ENCODE assay signal across 8 cellular contexts in the genomic region with DNA sequence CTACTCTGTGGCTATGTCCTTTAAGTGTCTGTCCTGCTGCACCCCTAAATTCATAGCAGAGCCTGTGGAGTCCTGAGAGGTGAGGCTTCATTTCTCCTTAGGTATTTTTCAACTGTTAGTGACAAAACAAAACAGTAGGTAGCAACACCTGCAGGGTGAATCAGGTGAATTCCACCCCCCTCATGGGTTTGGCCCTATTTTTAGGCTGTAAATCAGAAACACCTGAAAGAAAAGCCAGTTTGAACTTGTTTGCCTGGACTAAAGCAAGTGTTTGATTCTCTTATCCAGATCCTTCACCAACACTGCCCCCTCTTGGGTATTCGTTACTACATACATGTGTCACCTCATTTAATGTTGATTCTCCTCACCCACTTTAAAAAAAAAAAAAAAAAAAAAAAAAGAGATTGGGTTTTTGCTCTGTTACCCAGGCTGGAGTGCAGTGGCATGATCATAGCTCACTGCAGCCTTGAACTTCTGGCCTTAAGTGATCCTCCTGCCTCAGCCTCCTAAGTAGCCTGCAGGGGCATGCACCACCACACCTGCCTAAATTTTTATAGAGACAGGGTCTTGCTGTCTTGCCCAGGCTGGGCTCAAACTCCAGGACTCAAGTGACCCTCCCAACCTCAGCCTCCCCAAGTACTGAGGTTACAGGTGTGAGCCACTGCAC. TPM values are rescaled to one million over a fixed set of nuclear protein-coding genes. Genes with fewer than 3 reads are reported as not detected.
DNase-seq lines count a peak whose midpoint lies in the region; ATAC-seq, FAIRE-seq and TF ChIP-seq lines count a peak whose summit lies in the region.

No MANE protein-coding gene starts in this region.

- POLR2A ChIA-PET in BJ (lab: Charles Lee): no interaction called here

- H3K4me1 ChIP-seq in NT2/D1 (ENCODE audit: insufficient read depth, insufficient read length): no peaks in the 10 kb centered on the region

- peak; percentile 55 for TF ChIP-seq CTCF in BJ (IDR thresholded peaks at IDR 0.05; ENCODE audit: insufficient read depth, low read depth, low read length)

- DNase-seq in BJ (ENCODE audit: low read depth): peak; percentile 32
- peak; percentile 79 for DNase-seq in HTR-8/SVneo (ENCODE audit: insufficient read length, low spot score)
- peak; percentile 13 for DNase-seq in NT2/D1 (ENCODE audit: low read depth, low spot score)
- DNase-seq in activated naive CD4-positive, alpha-beta T cell treated with anti-CD3 and anti-CD28 coated beads for 36 hours: peak; percentile 71
- no peak for DNase-seq in left ventricle myocardium superior

- intact Hi-C loops in activated naive CD4-positive, alpha-beta T cell treated with anti-CD3 and anti-CD28 coated beads for 36 hours (cut with micrococcal nuclease): loop anchor here (1.0 kb wide), 8 partner anchors 56 to 528 kb away; partner anchors contain the start of genes DLGAP5, FBXO34 and GCH1
- intact Hi-C loops in left ventricle myocardium superior (cut with micrococcal nuclease): no loop called here

- H3K9me3 ChIP-seq in NT2/D1 (ENCODE audit: insufficient read depth, low read length): no peaks in the 10 kb centered on the region

- ATAC-seq in GM18498 (IDR thresholded peaks at IDR 0.05; ENCODE audit: unreplicated experiment): peak; percentile 78
- ATAC-seq in left ventricle myocardium superior: peak; percentile 88
- ATAC-seq in HG03196 (IDR thresholded peaks at IDR 0.05; ENCODE audit: unreplicated experiment): no peak

- H3K36me3 ChIP-seq in BJ (ENCODE audit: control insufficient read depth, insufficient read depth, low read length) (no peaks in the 10 kb centered on the region), NT2/D1 (ENCODE audit: insufficient read depth, insufficient read length, low read length) (no peaks in the 10 kb centered on the region)

- CTCF ChIA-PET in BJ (lab: Yijun Ruan, JAX): interaction anchor here (0.6 to 8.7 kb wide), 8 partner anchors 8 to 222 kb away, joined by 3 to 71 read pairs (median 6); partner anchors contain the start of gene FBXO34
- CTCF ChIA-PET in activated naive CD4-positive, alpha-beta T cell treated with anti-CD3 and anti-CD28 coated beads for 36 hours (lab: Charles Lee): interaction anchor here (0.6 to 2.0 kb wide), 8 partner anchors 43 to 231 kb away, joined by 3 to 7 read pairs (median 5); no protein-coding TSS in a partner anchor

- H3K36me3 Mint-ChIP-seq in activated naive CD4-positive, alpha-beta T cell treated with anti-CD3 and anti-CD28 coated beads for 36 hours (ENCODE audit: low read depth): no peaks in the 10 kb centered on the region
- H3K36me3 Mint-ChIP-seq in stimulated activated naive CD8-positive, alpha-beta T cell treated with anti-CD3 and anti-CD28 coated beads, Interleukin-15, Interleukin-2, amounts not matched to agents 100 ng/mL and 50 ng/mL, for 24 hours (ENCODE audit: low read depth): no peaks in the 10 kb centered on the region

- H3K9ac ChIP-seq in NT2/D1 (ENCODE audit: insufficient read length, low read depth): no peak overlapping the region

- H3K27me3 ChIP-seq in BJ (ENCODE audit: control insufficient read depth, insufficient read depth, low read length) (0 out of 2 replicates have a peak, but pooled peaks cover 2% of the 10 kb centered on the region), NT2/D1 (ENCODE audit: insufficient read depth, insufficient read length) (no peaks in the 10 kb centered on the region)

- no peaks in the 10 kb centered on the region for H3K9me3 Mint-ChIP-seq in activated naive CD4-positive, alpha-beta T cell treated with anti-CD3 and anti-CD28 coated beads for 36 hours
- no peaks in the 10 kb centered on the region for H3K9me3 Mint-ChIP-seq in stimulated activated naive CD8-positive, alpha-beta T cell treated with anti-CD3 and anti-CD28 coated beads, Interleukin-15, Interleukin-2, amounts not matched to agents 100 ng/mL and 50 ng/mL, for 24 hours

- H3K4me3 ChIP-seq in BJ (ENCODE audit: low read depth, low read length): no peak overlapping the region
- no peak overlapping the region for H3K4me3 ChIP-seq in NT2/D1 (ENCODE audit: insufficient read length, low read depth)

- peaks cover 29% of the 10 kb centered on the region for H3K4me1 Mint-ChIP-seq in activated naive CD4-positive, alpha-beta T cell treated with anti-CD3 and anti-CD28 coated beads for 36 hours (ENCODE audit: low read depth)
- peaks cover 26% of the 10 kb centered on the region for H3K4me1 Mint-ChIP-seq in stimulated activated naive CD8-positive, alpha-beta T cell treated with anti-CD3 and anti-CD28 coated beads, Interleukin-15, Interleukin-2, amounts not matched to agents 100 ng/mL and 50 ng/mL, for 24 hours (ENCODE audit: low read depth)

- no peak overlapping the region for H3K4me3 Mint-ChIP-seq in activated naive CD4-positive, alpha-beta T cell treated with anti-CD3 and anti-CD28 coated beads for 36 hours
- H3K4me3 Mint-ChIP-seq in stimulated activated naive CD8-positive, alpha-beta T cell treated with anti-CD3 and anti-CD28 coated beads, Interleukin-15, Interleukin-2, amounts not matched to agents 100 ng/mL and 50 ng/mL, for 24 hours: no peak overlapping the region

- FAIRE-seq in HTR-8/SVneo (lab: Jason Lieb, UNC): peak; percentile 80

- H3K27me3 Mint-ChIP-seq in activated naive CD4-positive, alpha-beta T cell treated with anti-CD3 and anti-CD28 coated beads for 36 hours (ENCODE audit: low read depth): no peaks in the 10 kb centered on the region
- no peaks in the 10 kb centered on the region for H3K27me3 Mint-ChIP-seq in stimulated activated naive CD8-positive, alpha-beta T cell treated with anti-CD3 and anti-CD28 coated beads, Interleukin-15, Interleukin-2, amounts not matched to agents 100 ng/mL and 50 ng/mL, for 24 hours

- peak overlapping the region; percentile 62 for H3K27ac Mint-ChIP-seq in activated naive CD4-positive, alpha-beta T cell treated with anti-CD3 and anti-CD28 coated beads for 36 hours
- peak overlapping the region; percentile 75 for H3K27ac Mint-ChIP-seq in stimulated activated naive CD8-positive, alpha-beta T cell treated with anti-CD3 and anti-CD28 coated beads, Interleukin-15, Interleukin-2, amounts not matched to agents 100 ng/mL and 50 ng/mL, for 24 hours

RNA-seq across cellular contexts. Expression of gene TBPL2, which starts 10.3 kb away (rescaled TPM):
- not detected in 2 replicates for polyA plus RNA-seq in BJ (2011; rRNA removed)
- polyA minus RNA-seq in BJ (2011; rRNA and poly(A)+ RNA removed): not detected in 2 replicates
- total RNA-seq in activated naive CD4-positive, alpha-beta T cell treated with anti-CD3 and anti-CD28 coated beads for 36 hours: not detected
- total RNA-seq in left ventricle myocardium superior: not detected

RNA-seq across cellular contexts. Expression of gene ATG14, which starts 18.5 kb away (rescaled TPM):
- polyA plus RNA-seq in BJ (2011; rRNA removed): 9.2 and 13.2 TPM in 2 replicates
- 7.2 and 9.4 TPM in 2 replicates for polyA minus RNA-seq in BJ (2011; rRNA and poly(A)+ RNA removed)
- total RNA-seq in activated naive CD4-positive, alpha-beta T cell treated with anti-CD3 and anti-CD28 coated beads for 36 hours: 1 to 10 TPM; 4.6 to 4.9 TPM
- 17.3 TPM for total RNA-seq in left ventricle myocardium superior
